Comparison of ENCODE assay signal across 13 cellular contexts in the genomic region with DNA sequence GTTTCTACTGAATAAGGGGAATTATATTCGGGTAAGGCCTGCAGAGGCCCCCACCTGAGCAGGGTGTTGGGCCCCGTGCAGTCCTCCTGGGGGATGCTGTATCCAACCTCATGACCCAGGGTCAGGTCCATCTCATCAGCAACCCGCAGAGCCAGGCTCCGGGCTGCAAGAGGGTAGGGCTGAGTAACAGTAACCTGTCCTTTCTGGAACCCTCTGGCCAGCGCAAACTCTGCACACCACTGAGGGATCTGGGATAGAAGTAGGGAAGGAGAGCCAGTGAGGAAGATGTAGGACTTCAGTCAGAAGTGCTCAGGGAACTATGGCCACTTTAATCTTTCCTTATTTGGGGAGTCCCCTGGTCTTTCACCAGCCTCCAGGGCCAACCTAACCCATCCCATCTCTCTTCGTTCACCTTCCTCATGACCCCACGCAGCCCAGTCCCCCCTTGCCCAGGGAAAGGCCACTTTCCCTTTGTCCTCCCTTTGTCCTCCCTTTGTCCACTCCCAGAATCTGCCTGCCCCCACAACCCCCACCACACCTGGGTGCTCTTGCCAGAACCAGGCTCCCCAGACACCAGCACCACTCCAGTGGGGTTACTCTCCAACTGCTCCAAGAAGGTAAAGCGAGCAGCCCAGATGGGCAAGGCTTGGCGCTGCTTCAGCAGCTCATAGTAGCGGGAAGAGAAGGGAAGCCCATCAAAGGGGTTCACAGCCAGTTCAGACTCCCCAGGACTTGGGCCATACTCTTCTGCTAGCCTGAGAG. TPM values are rescaled to one million over a fixed set of nuclear protein-coding genes. Genes with fewer than 3 reads are reported as not detected.
"Had no signal": no experiment of that assay in that cellular context is flagged by ENCODE, and none has a peak within 500 bp of the region (broad histone marks: within the 10 kb centered on the region; RNA-seq: fewer than 3 reads in every experiment).

No MANE protein-coding gene starts in this region.

- ATAC-seq: left cardiac atrium; lower lobe of right lung; natural killer cell treated with Interleukin-12 subunit alpha and Interleukin-12 subunit beta and Interleukin-15 and Interleukin-18, amount 100 ng/mL, for 72 hours; psoas muscle; T-helper 17 cell; upper lobe of right lung had no signal

- DNase-seq: activated effector memory CD4-positive, alpha-beta T cell treated with anti-CD3 and anti-CD28 coated beads, Interleukin-2, amount 50 U/mL, for 16 hours; activated T-cell treated with anti-CD3 and anti-CD28 coated beads, Interleukin-2, amount 50 U/mL, for 1 hour; hypothalamus; left cardiac atrium; lower lobe of right lung; psoas muscle; stimulated activated CD4-positive, alpha-beta T cell treated with anti-CD3 and anti-CD28 coated beads, Interleukin-2, amount 100 ng/mL, for 48 hours; T-helper 17 cell; upper lobe of right lung had no signal

- FAIRE-seq: TTC549 had no signal

- H3K27ac ChIP-seq: lower lobe of right lung, psoas muscle, upper lobe of right lung had no signal

- H3K9me3 ChIP-seq: lower lobe of right lung, psoas muscle, upper lobe of right lung had no signal

- H3K4me3 ChIP-seq: lower lobe of right lung, psoas muscle, upper lobe of right lung had no signal

RNA-seq across cellular contexts. Expression of gene DQX1, which starts 0.9 kb away (rescaled TPM):
- total RNA-seq: left cardiac atrium, omental fat pad, psoas muscle, upper lobe of right lung had no signal

RNA-seq across cellular contexts. Expression of gene TLX2, which starts 10.9 kb away (rescaled TPM):
- total RNA-seq: left cardiac atrium, lower lobe of right lung, omental fat pad, psoas muscle, temporal lobe, upper lobe of right lung had no signal
- polyA plus RNA-seq: psoas muscle had no signal
